17 cellular contexts compared by ENCODE assay signal in the genomic region with DNA sequence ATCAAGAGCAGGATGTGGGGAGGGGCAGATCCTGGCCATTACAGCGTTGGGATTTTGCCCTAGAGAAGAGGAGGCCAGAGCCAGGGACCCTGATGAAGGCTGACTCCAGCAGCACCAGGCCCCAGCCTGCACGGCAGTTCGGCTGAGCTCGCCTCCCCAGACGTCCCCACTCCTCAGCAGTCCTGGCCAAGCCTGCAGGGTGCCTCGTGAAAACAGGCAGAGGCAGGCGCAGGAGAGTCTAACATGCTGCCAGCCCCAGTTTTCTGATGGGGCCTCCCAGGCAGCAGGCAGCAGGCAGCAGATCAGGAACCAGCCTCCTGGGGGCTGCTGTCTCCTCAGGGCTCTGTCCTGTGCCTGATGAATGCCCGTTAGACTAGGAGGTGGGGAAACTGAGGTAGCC. TPM values are rescaled to one million over a fixed set of nuclear protein-coding genes. Genes with fewer than 3 reads are reported as not detected.
"Had no signal": no experiment of that assay in that cellular context is flagged by ENCODE, and none has a peak within 500 bp of the region (broad histone marks: within the 10 kb centered on the region; RNA-seq: fewer than 3 reads in every experiment).

No MANE protein-coding gene starts in this region.

- DNase-seq: activated CD4-positive, alpha-beta memory T cell treated with anti-CD3 and anti-CD28 coated beads, Interleukin-2, amount 10 ng/mL, durations not matched to agents 7 days and 5 days; activated CD4-positive, alpha-beta T cell treated with anti-CD3 and anti-CD28 coated beads for 4 hours; activated gamma-delta T cell treated with Interleukin-2 at 50 U/mL for 16 hours; activated naive CD8-positive, alpha-beta T cell treated with anti-CD3 and anti-CD28 coated beads for 36 hours; activated T-cell treated with anti-CD3 and anti-CD28 coated beads, Interleukin-2, amount 50 U/mL, for 48 hours; cortex of kidney; effector CD8-positive, alpha-beta T cell; foreskin melanocyte; immature natural killer cell; retina; stimulated activated CD4-positive, alpha-beta T cell treated with anti-CD3 and anti-CD28 coated beads, Interleukin-4, amount 100 ng/mL, for 4 hours; stimulated activated CD8-positive, alpha-beta memory T cell treated with anti-CD3 and anti-CD28 coated beads, Interleukin-4, amount 100 ng/mL, for 48 hours; stimulated activated naive CD4-positive, alpha-beta T cell treated with Interleukin-2 at 50 U/mL for 16 hours; T-helper 2 cell had no signal

- H3K9ac ChIP-seq: parathyroid adenoma had no signal

- H2AFZ ChIP-seq: parathyroid adenoma had no signal

- H3K79me2 ChIP-seq: parathyroid adenoma had no signal

- H3K4me3 ChIP-seq: skin epidermis had no signal

- H3K4me1 ChIP-seq: parathyroid adenoma had no signal

- H3K27ac ChIP-seq: parathyroid adenoma had no signal

- ATAC-seq: WTC11 had no signal

RNA-seq across cellular contexts. Expression of a gene that starts 19.7 kb away (rescaled TPM):
- total RNA-seq: activated naive CD8-positive, alpha-beta T cell treated with anti-CD3 and anti-CD28 coated beads for 36 hours had no signal
- polyA plus RNA-seq: immature natural killer cell had no signal
